Comparison of ENCODE assay signal across 10 cellular contexts in genomic region chr9:31394040-31394473, GRCh38.
DNase-seq lines count a peak whose midpoint lies in the region; ATAC-seq, FAIRE-seq and TF ChIP-seq lines count a peak whose summit lies in the region.
"Had no signal": no experiment of that assay in that cellular context is flagged by ENCODE, and none has a peak within 500 bp of the region (broad histone marks: within the 10 kb centered on the region; RNA-seq: fewer than 3 reads in every experiment).

No MANE protein-coding gene starts in this region.

- intact Hi-C loops in dorsolateral prefrontal cortex (cut with DNase I), result no loop called here

- no peak overlapping the region for H3K27ac ChIP-seq in dorsolateral prefrontal cortex

- no peaks in the 10 kb centered on the region for H3K27me3 Mint-ChIP-seq in progenitor cell of endocrine pancreas

- H3K27me3 ChIP-seq in dorsolateral prefrontal cortex, result no peaks in the 10 kb centered on the region

- H3K4me3 ChIP-seq in dorsolateral prefrontal cortex, result no peak overlapping the region

- TF ChIP-seq CTCF in progenitor cell of endocrine pancreas (IDR thresholded peaks at IDR 0.05; ENCODE audit: unreplicated experiment) (no peak), dorsolateral prefrontal cortex (IDR thresholded peaks at IDR 0.05 in 54 of 56, conservative IDR thresholded peaks at IDR 0.05 in 2 of 56; ENCODE audit: low read depth in 1 of 56, partially characterized antibody in 56 of 56) (no peak)

- H3K4me3 Mint-ChIP-seq in progenitor cell of endocrine pancreas (ENCODE audit: low read depth), result no peak overlapping the region
- H3K4me3 Mint-ChIP-seq: endodermal cell had no signal

- no peaks in the 10 kb centered on the region for H3K36me3 Mint-ChIP-seq in progenitor cell of endocrine pancreas (ENCODE audit: insufficient read depth)

- peak; percentile 43 for ATAC-seq in GM21723 (IDR thresholded peaks at IDR 0.05; ENCODE audit: unreplicated experiment)
- ATAC-seq: Panc1 had no signal

- peak; percentile 62 for FAIRE-seq in endometrium (lab: Jason Lieb, UNC)

- H3K27ac Mint-ChIP-seq in progenitor cell of endocrine pancreas, result no peak overlapping the region
- H3K27ac Mint-ChIP-seq: endodermal cell had no signal

- H3K9me3 Mint-ChIP-seq in progenitor cell of endocrine pancreas (ENCODE audit: low read depth), result no peaks in the 10 kb centered on the region
- H3K9me3 Mint-ChIP-seq: endodermal cell had no signal

- peaks cover 7% of the 10 kb centered on the region for H3K4me1 Mint-ChIP-seq in progenitor cell of endocrine pancreas (ENCODE audit: low read depth)
- H3K4me1 Mint-ChIP-seq: endodermal cell had no signal

- DNase-seq in D341Med (ENCODE audit: low spot score) (peak; percentile 35), NCI-H1436 (lab: John Stamatoyannopoulos, UW) (peak; percentile 58), progenitor cell of endocrine pancreas (ENCODE audit: low spot score, unreplicated experiment) (no peak), NCI-H187 (lab: John Stamatoyannopoulos, UW) (no peak), dorsolateral prefrontal cortex (no peak)
- no peak for DNase-seq in activated CD8-positive, alpha-beta memory T cell treated with anti-CD3 and anti-CD28 coated beads, Interleukin-2, amount 50 U/mL, for 4 hours
- DNase-seq: endodermal cell had no signal

Comparison
In these comparisons a context has a peak if more than half of its experiments do, and no peak if none do; other contexts are left out.
1. DNase-seq: peak in D341Med (single experiment) and NCI-H1436 (single experiment); none in progenitor cell of endocrine pancreas (single experiment), NCI-H187 (0 of 2), dorsolateral prefrontal cortex (0 of 10) and activated CD8-positive, alpha-beta memory T cell treated with anti-CD3 and anti-CD28 coated beads, Interleukin-2, amount 50 U/mL, for 4 hours (single experiment).